8 cellular contexts compared by ENCODE assay signal in the genomic region with DNA sequence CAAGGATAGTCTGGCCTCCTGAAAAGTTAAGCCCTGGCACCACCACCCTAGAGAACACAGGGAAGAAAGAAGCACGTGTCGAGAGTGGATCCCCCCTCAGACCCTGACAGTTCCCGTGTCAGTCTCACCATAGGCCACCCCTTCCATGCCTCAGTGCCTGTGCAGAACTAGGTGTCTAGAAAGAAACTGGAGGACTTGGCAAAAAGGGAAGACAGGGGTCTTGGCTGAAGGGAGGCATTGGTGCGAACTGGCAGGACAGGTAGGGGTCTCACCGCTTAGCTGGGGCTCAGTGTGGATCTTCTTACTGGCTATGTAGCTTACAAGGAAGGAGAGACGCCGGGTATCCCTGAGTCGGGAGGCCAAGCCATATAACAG. TPM values are rescaled to one million over a fixed set of nuclear protein-coding genes. Genes with fewer than 3 reads are reported as not detected.
A peak's percentile ranks its signal among the peaks of the same experiment; 100 is the strongest.
DNase-seq lines count a peak whose midpoint lies in the region; ATAC-seq and TF ChIP-seq lines count a peak whose summit lies in the region.

No MANE protein-coding gene starts in this region.

- H3K27me3 Mint-ChIP-seq in HFFc6 (ENCODE audit: insufficient read depth): no peaks in the 10 kb centered on the region; the same call in none of the 2 replicates
- no peaks in the 10 kb centered on the region for H3K27me3 Mint-ChIP-seq in activated T-helper 2 cell treated with anti-CD3 and anti-CD28 coated beads, Interferon-gamma antibody, Interleukin-2, Interleukin-4, amounts not matched to agents 10 μg/mL and 5 μg/mL and 100 μg/mL, durations not matched to agents 14 hours and 24 hours and 36 hours (ENCODE audit: low read depth)
- H3K27me3 Mint-ChIP-seq in stimulated activated memory B cell treated with anti-CD40 and anti-IgM and Interleukin-4, amounts not matched to agents 10 μg/mL and 1 μg/mL and 100 μg/mL, for 72 hours: no peaks in the 10 kb centered on the region

- peaks cover 4% of the 10 kb centered on the region for H3K9me3 ChIP-seq in iPS-18c (ENCODE audit: control insufficient read depth, insufficient read depth, low read length)

- intact Hi-C loops in activated T-helper 2 cell treated with anti-CD3 and anti-CD28 coated beads, Interferon-gamma antibody, Interleukin-2, Interleukin-4, amounts not matched to agents 10 μg/mL and 5 μg/mL and 100 μg/mL, durations not matched to agents 14 hours and 24 hours and 36 hours (cut with micrococcal nuclease): loop anchor here (1.0 kb wide), 2 partner anchors 10 to 16 kb away; partner anchors contain the start of genes QRICH1 and USP19

- H3K4me1 Mint-ChIP-seq in HFFc6 (ENCODE audit: low read depth): peaks cover 27% of the 10 kb centered on the region
- peaks cover 18% of the 10 kb centered on the region for H3K4me1 Mint-ChIP-seq in activated T-helper 2 cell treated with anti-CD3 and anti-CD28 coated beads, Interferon-gamma antibody, Interleukin-2, Interleukin-4, amounts not matched to agents 10 μg/mL and 5 μg/mL and 100 μg/mL, durations not matched to agents 14 hours and 24 hours and 36 hours (ENCODE audit: low read depth)
- peaks cover 37% of the 10 kb centered on the region for H3K4me1 Mint-ChIP-seq in stimulated activated memory B cell treated with anti-CD40 and anti-IgM and Interleukin-4, amounts not matched to agents 10 μg/mL and 1 μg/mL and 100 μg/mL, for 72 hours

- no peak for ATAC-seq in stimulated activated memory B cell treated with anti-CD40 and anti-IgM and Interleukin-4, amounts not matched to agents 10 μg/mL and 1 μg/mL and 100 μg/mL, for 72 hours
- no peak for ATAC-seq in GM18867 (IDR thresholded peaks at IDR 0.05; ENCODE audit: unreplicated experiment)

- no peaks in the 10 kb centered on the region for H3K9me3 Mint-ChIP-seq in HFFc6
- no peaks in the 10 kb centered on the region for H3K9me3 Mint-ChIP-seq in activated T-helper 2 cell treated with anti-CD3 and anti-CD28 coated beads, Interferon-gamma antibody, Interleukin-2, Interleukin-4, amounts not matched to agents 10 μg/mL and 5 μg/mL and 100 μg/mL, durations not matched to agents 14 hours and 24 hours and 36 hours
- no peaks in the 10 kb centered on the region for H3K9me3 Mint-ChIP-seq in stimulated activated memory B cell treated with anti-CD40 and anti-IgM and Interleukin-4, amounts not matched to agents 10 μg/mL and 1 μg/mL and 100 μg/mL, for 72 hours

- H3K27ac Mint-ChIP-seq in HFFc6: peak overlapping the region; percentile 90
- peak overlapping the region; percentile 93 for H3K27ac Mint-ChIP-seq in activated T-helper 2 cell treated with anti-CD3 and anti-CD28 coated beads, Interferon-gamma antibody, Interleukin-2, Interleukin-4, amounts not matched to agents 10 μg/mL and 5 μg/mL and 100 μg/mL, durations not matched to agents 14 hours and 24 hours and 36 hours
- peak overlapping the region; percentile 96 for H3K27ac Mint-ChIP-seq in stimulated activated memory B cell treated with anti-CD40 and anti-IgM and Interleukin-4, amounts not matched to agents 10 μg/mL and 1 μg/mL and 100 μg/mL, for 72 hours

- DNase-seq in HFFc6 (no peak), EL (no peak), NCI-H526 treated with DMSO at 0.1 percent for 48 hours (lab: John Stamatoyannopoulos, UW) (no peak), NOMO-1 (lab: John Stamatoyannopoulos, UW; ENCODE audit: unreplicated experiment in 2 of 2) (no peak)
- no peak for DNase-seq in activated T-helper 2 cell treated with anti-CD3 and anti-CD28 coated beads, Interferon-gamma antibody, Interleukin-2, Interleukin-4, amounts not matched to agents 10 μg/mL and 5 μg/mL and 100 μg/mL, durations not matched to agents 14 hours and 24 hours and 36 hours (ENCODE audit: low spot score)

- H3K4me3 Mint-ChIP-seq in HFFc6: peak overlapping the region; percentile 91
- peak overlapping the region; percentile 97 for H3K4me3 Mint-ChIP-seq in activated T-helper 2 cell treated with anti-CD3 and anti-CD28 coated beads, Interferon-gamma antibody, Interleukin-2, Interleukin-4, amounts not matched to agents 10 μg/mL and 5 μg/mL and 100 μg/mL, durations not matched to agents 14 hours and 24 hours and 36 hours (ENCODE audit: low read depth)
- H3K4me3 Mint-ChIP-seq in stimulated activated memory B cell treated with anti-CD40 and anti-IgM and Interleukin-4, amounts not matched to agents 10 μg/mL and 1 μg/mL and 100 μg/mL, for 72 hours: peak overlapping the region; percentile 93

- H3K36me3 Mint-ChIP-seq in HFFc6 (ENCODE audit: low read depth): peaks cover 32% of the 10 kb centered on the region
- H3K36me3 Mint-ChIP-seq in activated T-helper 2 cell treated with anti-CD3 and anti-CD28 coated beads, Interferon-gamma antibody, Interleukin-2, Interleukin-4, amounts not matched to agents 10 μg/mL and 5 μg/mL and 100 μg/mL, durations not matched to agents 14 hours and 24 hours and 36 hours (ENCODE audit: low read depth): peaks cover 46% of the 10 kb centered on the region
- H3K36me3 Mint-ChIP-seq in stimulated activated memory B cell treated with anti-CD40 and anti-IgM and Interleukin-4, amounts not matched to agents 10 μg/mL and 1 μg/mL and 100 μg/mL, for 72 hours: peaks cover 58% of the 10 kb centered on the region

- peak overlapping the region; percentile 92 for H3K4me3 ChIP-seq in iPS-18c (ENCODE audit: insufficient read depth, low read depth, low read length)

- TF ChIP-seq CTCF in HFFc6 (IDR thresholded peaks at IDR 0.05): no peak

RNA-seq across cellular contexts. Expression of gene QARS1, which starts 0.5 kb away (rescaled TPM):
- total RNA-seq in HFFc6 (2021; fragmentation: NEBNext Ultra II Directional; extraction: Animal tissue kit (Norgen Biotek cat#: 25700)): 100 to 1,000 TPM; 183 to 263 (median 237) TPM
- total RNA-seq in activated T-helper 2 cell treated with anti-CD3 and anti-CD28 coated beads, Interferon-gamma antibody, Interleukin-2, Interleukin-4, amounts not matched to agents 10 μg/mL and 5 μg/mL and 100 μg/mL, durations not matched to agents 14 hours and 24 hours and 36 hours: 209 and 226 TPM in 2 replicates

RNA-seq across cellular contexts. Expression of gene QRICH1, which starts 10.2 kb away (rescaled TPM):
- 100 to 1,000 TPM in 2 of 6 experiments, 10 to 100 TPM in 4; 88.7 to 106 (median 94.6) TPM for total RNA-seq in HFFc6 (2021; fragmentation: NEBNext Ultra II Directional; extraction: Animal tissue kit (Norgen Biotek cat#: 25700))
- total RNA-seq in activated T-helper 2 cell treated with anti-CD3 and anti-CD28 coated beads, Interferon-gamma antibody, Interleukin-2, Interleukin-4, amounts not matched to agents 10 μg/mL and 5 μg/mL and 100 μg/mL, durations not matched to agents 14 hours and 24 hours and 36 hours: 145 and 164 TPM in 2 replicates

RNA-seq across cellular contexts. Expression of gene USP19, which starts 16.6 kb away (rescaled TPM):
- total RNA-seq in HFFc6 (2021; fragmentation: NEBNext Ultra II Directional; extraction: Animal tissue kit (Norgen Biotek cat#: 25700)): 10 to 100 TPM; 35.2 to 49.2 (median 42.6) TPM
- 47.9 and 54.8 TPM in 2 replicates for total RNA-seq in activated T-helper 2 cell treated with anti-CD3 and anti-CD28 coated beads, Interferon-gamma antibody, Interleukin-2, Interleukin-4, amounts not matched to agents 10 μg/mL and 5 μg/mL and 100 μg/mL, durations not matched to agents 14 hours and 24 hours and 36 hours

RNA-seq across cellular contexts. Expression of gene LAMB2, which starts 28.8 kb away (rescaled TPM):
- total RNA-seq in HFFc6 (2021; fragmentation: NEBNext Ultra II Directional; extraction: Animal tissue kit (Norgen Biotek cat#: 25700)): 100 to 1,000 TPM; 432 to 518 (median 449) TPM
- total RNA-seq in activated T-helper 2 cell treated with anti-CD3 and anti-CD28 coated beads, Interferon-gamma antibody, Interleukin-2, Interleukin-4, amounts not matched to agents 10 μg/mL and 5 μg/mL and 100 μg/mL, durations not matched to agents 14 hours and 24 hours and 36 hours: 0.34 TPM in 1 of 2 replicates, not detected in the other
